29 cellular contexts compared by ENCODE assay signal in genomic region chr12:115810580-115810979, GRCh38.
"Had no signal": no experiment of that assay in that cellular context is flagged by ENCODE, and none has a peak within 500 bp of the region (broad histone marks: within the 10 kb centered on the region; RNA-seq: fewer than 3 reads in every experiment).

No MANE protein-coding gene starts in this region.

- H3K27ac Mint-ChIP-seq: immature natural killer cell; naive thymus-derived CD8-positive, alpha-beta T cell; stimulated activated effector memory CD8-positive, alpha-beta T cell treated with anti-CD3 and anti-CD28 coated beads, Interleukin-12 subunit alpha, Interleukin-12 subunit beta, amount 100 ng/mL, for 72 hours; type B pancreatic cell had no signal

- H3K4me3 ChIP-seq: coronary artery, esophagus muscularis mucosa, heart right ventricle, lung, ovary, psoas muscle, sigmoid colon, stomach, thyroid gland had no signal

- H3K27ac ChIP-seq: coronary artery, esophagus muscularis mucosa, foreskin keratinocyte, heart right ventricle, ovary, psoas muscle, sigmoid colon had no signal

- DNase-seq: dermis blood vessel endothelial cell; effector memory CD4-positive, alpha-beta T cell; foreskin keratinocyte; glutamatergic neuron; heart right ventricle; hypothalamus; immature natural killer cell; islet precursor cell; kidney glomerular epithelial cell; mesenchymal stem cell; midbrain; naive thymus-derived CD8-positive, alpha-beta T cell; occipital lobe; ovary; posterior cingulate gyrus; psoas muscle; right cardiac atrium; sigmoid colon; stimulated activated CD4-positive, alpha-beta T cell treated with anti-CD3 and anti-CD28 coated beads, Interleukin-2, amount 100 ng/mL, for 24 hours; stimulated activated CD4-positive, alpha-beta T cell treated with anti-CD3 and anti-CD28 coated beads, Interleukin-4, amount 100 ng/mL, for 24 hours; stimulated activated naive CD4-positive, alpha-beta T cell treated with Interleukin-2 at 50 U/mL for 16 hours; stomach; thyroid gland had no signal

- H3K4me1 ChIP-seq: esophagus muscularis mucosa, foreskin keratinocyte, heart right ventricle, psoas muscle, sigmoid colon, thyroid gland had no signal

- H3K36me3 Mint-ChIP-seq: immature natural killer cell; naive thymus-derived CD8-positive, alpha-beta T cell; stimulated activated effector memory CD8-positive, alpha-beta T cell treated with anti-CD3 and anti-CD28 coated beads, Interleukin-12 subunit alpha, Interleukin-12 subunit beta, amount 100 ng/mL, for 72 hours had no signal

- ATAC-seq: foreskin keratinocyte; heart right ventricle; left lobe of liver; naive thymus-derived CD8-positive, alpha-beta T cell; psoas muscle; right cardiac atrium; stimulated activated effector memory CD8-positive, alpha-beta T cell treated with anti-CD3 and anti-CD28 coated beads, Interleukin-12 subunit alpha, Interleukin-12 subunit beta, amount 100 ng/mL, for 72 hours had no signal

- H3K9me3 ChIP-seq: ovary, thyroid gland had no signal

- H3K4me1 Mint-ChIP-seq: immature natural killer cell; naive thymus-derived CD8-positive, alpha-beta T cell; stimulated activated effector memory CD8-positive, alpha-beta T cell treated with anti-CD3 and anti-CD28 coated beads, Interleukin-12 subunit alpha, Interleukin-12 subunit beta, amount 100 ng/mL, for 72 hours had no signal

- H3K27me3 ChIP-seq: foreskin keratinocyte, ovary, thyroid gland had no signal

- H3K36me3 ChIP-seq: esophagus muscularis mucosa, heart right ventricle, ovary, sigmoid colon, stomach, thyroid gland had no signal

- H3K4me3 Mint-ChIP-seq: immature natural killer cell; naive thymus-derived CD8-positive, alpha-beta T cell; stimulated activated effector memory CD8-positive, alpha-beta T cell treated with anti-CD3 and anti-CD28 coated beads, Interleukin-12 subunit alpha, Interleukin-12 subunit beta, amount 100 ng/mL, for 72 hours; type B pancreatic cell had no signal
